ENCODE assay signal across 18 cellular contexts in the genomic region with DNA sequence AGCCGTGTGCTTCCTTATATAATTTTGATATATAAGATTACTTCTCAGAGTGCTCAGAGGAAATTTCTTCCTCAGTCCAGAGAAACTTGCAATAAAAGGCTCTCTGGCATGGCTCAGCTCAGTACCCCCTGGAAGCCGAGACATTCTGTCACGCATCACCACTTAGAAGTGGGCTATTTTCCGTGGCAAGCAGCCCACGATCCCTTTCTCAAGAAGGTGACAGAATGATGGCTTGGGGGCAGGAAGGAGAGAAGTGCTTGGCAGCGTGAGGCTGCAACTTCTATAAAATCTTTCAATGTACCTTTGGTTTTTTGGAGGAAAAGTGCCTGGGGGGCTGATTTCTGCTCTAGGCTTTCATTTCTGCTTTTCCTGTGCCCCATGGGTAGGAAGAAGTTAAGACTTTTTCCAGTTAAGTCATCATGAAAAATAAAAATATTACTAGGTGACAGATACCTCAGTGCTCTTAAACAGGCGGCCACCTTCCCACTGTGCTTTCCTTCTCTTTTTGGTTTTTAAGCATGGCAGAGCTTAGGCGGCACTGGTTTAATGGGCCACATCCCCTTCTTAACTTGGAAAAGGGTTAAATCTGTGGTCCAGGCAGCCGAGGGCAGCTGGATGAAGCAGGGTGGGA.
DNase-seq lines count a peak whose midpoint lies in the region; ATAC-seq and TF ChIP-seq lines count a peak whose summit lies in the region.
"Had no signal": no experiment of that assay in that cellular context is flagged by ENCODE, and none has a peak within 500 bp of the region (broad histone marks: within the 10 kb centered on the region; RNA-seq: fewer than 3 reads in every experiment).

No MANE protein-coding gene starts in this region.

- peak; percentile 45 for DNase-seq in activated CD8-positive, alpha-beta memory T cell treated with anti-CD3 and anti-CD28 coated beads for 24 hours
- DNase-seq in activated CD8-positive, alpha-beta memory T cell treated with anti-CD3 and anti-CD28 coated beads, Interleukin-2, amount 50 U/mL, for 4 hours = no peak
- DNase-seq in MV-4-11 (lab: John Stamatoyannopoulos, UW) (peak; percentile 49), ureter (ENCODE audit: low spot score) (peak; percentile 24), GM20000 (ENCODE audit: low spot score) (no peak), CD1c-positive myeloid dendritic cell (ENCODE audit: extremely low spot score) (no peak)
- DNase-seq: CD8-positive, alpha-beta memory T cell; DMS53; HFFc6; Karpas-422; MG63; NCI-H1694 treated with DMSO at 0.1 percent for 48 hours; NCI-H2227 treated with DMSO at 0.1 percent for 48 hours; NCI-H82 had no signal

- no peak for TF ChIP-seq RAD21 in neural cell (conservative IDR thresholded peaks at IDR 0.05)

- peaks cover 4% of the 10 kb centered on the region for H3K36me3 ChIP-seq in neural cell (ENCODE audit: insufficient read depth, low read length)
- H3K36me3 ChIP-seq: BLaER1, MG63 had no signal

- H4K20me1 ChIP-seq in neural cell (ENCODE audit: insufficient read depth) = no peaks in the 10 kb centered on the region
- H4K20me1 ChIP-seq: BLaER1 had no signal

- H3K4me3 ChIP-seq in neural cell (ENCODE audit: low read length) = no peak overlapping the region
- H3K4me3 ChIP-seq: BLaER1, MG63 had no signal

- H3K9ac ChIP-seq in neural cell (ENCODE audit: low read length) = no peak overlapping the region
- H3K9ac ChIP-seq: BLaER1 had no signal

- no peaks in the 10 kb centered on the region for H3K79me2 ChIP-seq in neural cell (replicated peaks; ENCODE audit: insufficient read depth, low read length)

- no peak overlapping the region for H3K4me2 ChIP-seq in neural cell (ENCODE audit: low read length)
- H3K4me2 ChIP-seq: BLaER1 had no signal

- H3K27ac ChIP-seq in neural cell (ENCODE audit: low read length) = peak overlapping the region; percentile 81
- H3K27ac ChIP-seq: BLaER1 had no signal

- H3F3A ChIP-seq in neural cell (ENCODE audit: insufficient read depth, low read length, poor library complexity, severe bottlenecking) = no peaks in the 10 kb centered on the region

- H3K9me2 ChIP-seq in neural cell (ENCODE audit: insufficient read depth, low read length) = no peaks in the 10 kb centered on the region

- H3K27me3 ChIP-seq in neural cell (ENCODE audit: insufficient read depth, low read depth, low read length) = no peaks in the 10 kb centered on the region
- H3K27me3 ChIP-seq: BLaER1, MG63 had no signal

- no peaks in the 10 kb centered on the region for H3K9me3 ChIP-seq in neural cell (ENCODE audit: low read length)
- H3K9me3 ChIP-seq: BLaER1, MG63 had no signal

- H2AFZ ChIP-seq in neural cell (ENCODE audit: low read depth, low read length) = no peak overlapping the region

- TF ChIP-seq EP300 in neural cell (conservative IDR thresholded peaks at IDR 0.05; ENCODE audit: poor library complexity, severe bottlenecking) = no peak

- no peak for TF ChIP-seq CTCF in neural cell (IDR thresholded peaks at IDR 0.05; ENCODE audit: poor library complexity, severe bottlenecking)
- no peak for TF ChIP-seq CTCF in GM20000 (IDR thresholded peaks at IDR 0.05; ENCODE audit: extremely low read depth, missing control alignments)

- ATAC-seq in HG03135 (IDR thresholded peaks at IDR 0.05; ENCODE audit: unreplicated experiment) = no peak
- ATAC-seq: Right ventricle myocardium inferior had no signal

TF ChIP-seq in neural cell, 6 proteins besides CTCF, POLR2A, EP300 and RAD21:
- TF ChIP-seq MXI1 (conservative IDR thresholded peaks at IDR 0.05; ENCODE audit: poor library complexity, severe bottlenecking) (no peak), EZH2 (IDR thresholded peaks at IDR 0.05; ENCODE audit: borderline replicate concordance, insufficient read depth, low read length, poor library complexity, severe bottlenecking) (no peak), POLR2AphosphoS5 (IDR thresholded peaks at IDR 0.05) (no peak), TAF1 (IDR thresholded peaks at IDR 0.05; ENCODE audit: low read depth) (no peak)

Comparison
In these comparisons a context has a peak if more than half of its experiments do, and no peak if none do; other contexts are left out.
1. DNase-seq: peak in activated CD8-positive, alpha-beta memory T cell treated with anti-CD3 and anti-CD28 coated beads for 24 hours (single experiment), MV-4-11 (single experiment) and ureter (single experiment); none in activated CD8-positive, alpha-beta memory T cell treated with anti-CD3 and anti-CD28 coated beads, Interleukin-2, amount 50 U/mL, for 4 hours (single experiment), GM20000 (single experiment) and CD1c-positive myeloid dendritic cell (single experiment).